Comparison of ENCODE assay signal across 1 cellular context in the genomic region with DNA sequence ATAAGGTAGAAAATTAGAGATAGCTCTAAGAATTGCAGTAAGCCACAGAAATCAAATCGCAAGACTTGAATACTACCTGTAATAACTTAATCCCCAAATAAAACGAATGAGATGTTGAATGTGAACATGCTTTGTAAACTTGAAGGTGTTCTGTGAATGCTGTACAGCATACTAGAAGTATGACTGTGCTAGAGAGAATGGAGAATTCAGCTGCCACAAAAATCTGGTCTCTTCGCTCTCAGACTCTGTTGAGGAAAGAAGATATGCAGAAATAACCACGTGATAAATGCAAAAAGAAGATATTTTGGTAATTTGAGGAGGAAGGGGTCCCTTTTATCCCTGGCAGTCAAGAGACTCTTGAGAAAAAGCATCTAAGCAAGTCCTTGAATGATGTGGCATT.
TF ChIP-seq lines count a peak whose summit lies in the region.

No MANE protein-coding gene starts in this region.

TF ChIP-seq in GM12878, 131 proteins besides CTCF, POLR2A, EP300 and RAD21 (continued from another document):
- TF ChIP-seq, protein P1, sequence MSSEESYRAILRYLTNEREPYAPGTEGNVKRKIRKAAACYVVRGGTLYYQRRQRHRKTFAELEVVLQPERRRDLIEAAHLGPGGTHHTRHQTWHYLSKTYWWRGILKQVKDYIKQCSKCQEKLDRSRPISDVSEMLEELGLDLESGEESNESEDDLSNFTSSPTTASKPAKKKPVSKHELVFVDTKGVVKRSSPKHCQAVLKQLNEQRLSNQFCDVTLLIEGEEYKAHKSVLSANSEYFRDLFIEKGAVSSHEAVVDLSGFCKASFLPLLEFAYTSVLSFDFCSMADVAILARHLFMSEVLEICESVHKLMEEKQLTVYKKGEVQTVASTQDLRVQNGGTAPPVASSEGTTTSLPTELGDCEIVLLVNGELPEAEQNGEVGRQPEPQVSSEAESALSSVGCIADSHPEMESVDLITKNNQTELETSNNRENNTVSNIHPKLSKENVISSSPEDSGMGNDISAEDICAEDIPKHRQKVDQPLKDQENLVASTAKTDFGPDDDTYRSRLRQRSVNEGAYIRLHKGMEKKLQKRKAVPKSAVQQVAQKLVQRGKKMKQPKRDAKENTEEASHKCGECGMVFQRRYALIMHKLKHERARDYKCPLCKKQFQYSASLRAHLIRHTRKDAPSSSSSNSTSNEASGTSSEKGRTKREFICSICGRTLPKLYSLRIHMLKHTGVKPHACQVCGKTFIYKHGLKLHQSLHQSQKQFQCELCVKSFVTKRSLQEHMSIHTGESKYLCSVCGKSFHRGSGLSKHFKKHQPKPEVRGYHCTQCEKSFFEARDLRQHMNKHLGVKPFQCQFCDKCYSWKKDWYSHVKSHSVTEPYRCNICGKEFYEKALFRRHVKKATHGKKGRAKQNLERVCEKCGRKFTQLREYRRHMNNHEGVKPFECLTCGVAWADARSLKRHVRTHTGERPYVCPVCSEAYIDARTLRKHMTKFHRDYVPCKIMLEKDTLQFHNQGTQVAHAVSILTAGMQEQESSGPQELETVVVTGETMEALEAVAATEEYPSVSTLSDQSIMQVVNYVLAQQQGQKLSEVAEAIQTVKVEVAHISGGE (CRISPR knock-in tag; IDR thresholded peaks at IDR 0.05): no peak
- TF ChIP-seq CREM (IDR thresholded peaks at IDR 0.05; ENCODE audit: low read depth): no peak
- TF ChIP-seq SMARCA5 (IDR thresholded peaks at IDR 0.05): no peak
- TF ChIP-seq, protein P2, sequence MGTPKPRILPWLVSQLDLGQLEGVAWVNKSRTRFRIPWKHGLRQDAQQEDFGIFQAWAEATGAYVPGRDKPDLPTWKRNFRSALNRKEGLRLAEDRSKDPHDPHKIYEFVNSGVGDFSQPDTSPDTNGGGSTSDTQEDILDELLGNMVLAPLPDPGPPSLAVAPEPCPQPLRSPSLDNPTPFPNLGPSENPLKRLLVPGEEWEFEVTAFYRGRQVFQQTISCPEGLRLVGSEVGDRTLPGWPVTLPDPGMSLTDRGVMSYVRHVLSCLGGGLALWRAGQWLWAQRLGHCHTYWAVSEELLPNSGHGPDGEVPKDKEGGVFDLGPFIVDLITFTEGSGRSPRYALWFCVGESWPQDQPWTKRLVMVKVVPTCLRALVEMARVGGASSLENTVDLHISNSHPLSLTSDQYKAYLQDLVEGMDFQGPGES (IDR thresholded peaks at IDR 0.05): no peak
- TF ChIP-seq CUX1 (IDR thresholded peaks at IDR 0.05; ENCODE audit: insufficient replicate concordance, low read depth, low read length): no peak
- no peak for TF ChIP-seq RELB (IDR thresholded peaks at IDR 0.05; ENCODE audit: low read depth)
- TF ChIP-seq NR2C2 (IDR thresholded peaks at IDR 0.05; ENCODE audit: borderline replicate concordance, control insufficient read depth, insufficient read length, low read depth): no peak
- TF ChIP-seq ASH2L (IDR thresholded peaks at IDR 0.05; ENCODE audit: borderline replicate concordance, low read depth): no peak
- no peak for TF ChIP-seq SKIL (IDR thresholded peaks at IDR 0.05; ENCODE audit: low read depth, poor library complexity, severe bottlenecking)
- TF ChIP-seq, protein P3, sequence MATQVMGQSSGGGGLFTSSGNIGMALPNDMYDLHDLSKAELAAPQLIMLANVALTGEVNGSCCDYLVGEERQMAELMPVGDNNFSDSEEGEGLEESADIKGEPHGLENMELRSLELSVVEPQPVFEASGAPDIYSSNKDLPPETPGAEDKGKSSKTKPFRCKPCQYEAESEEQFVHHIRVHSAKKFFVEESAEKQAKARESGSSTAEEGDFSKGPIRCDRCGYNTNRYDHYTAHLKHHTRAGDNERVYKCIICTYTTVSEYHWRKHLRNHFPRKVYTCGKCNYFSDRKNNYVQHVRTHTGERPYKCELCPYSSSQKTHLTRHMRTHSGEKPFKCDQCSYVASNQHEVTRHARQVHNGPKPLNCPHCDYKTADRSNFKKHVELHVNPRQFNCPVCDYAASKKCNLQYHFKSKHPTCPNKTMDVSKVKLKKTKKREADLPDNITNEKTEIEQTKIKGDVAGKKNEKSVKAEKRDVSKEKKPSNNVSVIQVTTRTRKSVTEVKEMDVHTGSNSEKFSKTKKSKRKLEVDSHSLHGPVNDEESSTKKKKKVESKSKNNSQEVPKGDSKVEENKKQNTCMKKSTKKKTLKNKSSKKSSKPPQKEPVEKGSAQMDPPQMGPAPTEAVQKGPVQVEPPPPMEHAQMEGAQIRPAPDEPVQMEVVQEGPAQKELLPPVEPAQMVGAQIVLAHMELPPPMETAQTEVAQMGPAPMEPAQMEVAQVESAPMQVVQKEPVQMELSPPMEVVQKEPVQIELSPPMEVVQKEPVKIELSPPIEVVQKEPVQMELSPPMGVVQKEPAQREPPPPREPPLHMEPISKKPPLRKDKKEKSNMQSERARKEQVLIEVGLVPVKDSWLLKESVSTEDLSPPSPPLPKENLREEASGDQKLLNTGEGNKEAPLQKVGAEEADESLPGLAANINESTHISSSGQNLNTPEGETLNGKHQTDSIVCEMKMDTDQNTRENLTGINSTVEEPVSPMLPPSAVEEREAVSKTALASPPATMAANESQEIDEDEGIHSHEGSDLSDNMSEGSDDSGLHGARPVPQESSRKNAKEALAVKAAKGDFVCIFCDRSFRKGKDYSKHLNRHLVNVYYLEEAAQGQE (IDR thresholded peaks at IDR 0.05; ENCODE audit: low read depth, low read length): no peak
- TF ChIP-seq RBBP5 (conservative IDR thresholded peaks at IDR 0.05): no peak
